18 cellular contexts compared by ENCODE assay signal in genomic region chr1:100722211-100722610, GRCh38. TPM values are rescaled to one million over a fixed set of nuclear protein-coding genes. Genes with fewer than 3 reads are reported as not detected.
DNase-seq lines count a peak whose midpoint lies in the region; ATAC-seq and TF ChIP-seq lines count a peak whose summit lies in the region.
"Had no signal": no experiment of that assay in that cellular context is flagged by ENCODE, and none has a peak within 500 bp of the region (broad histone marks: within the 10 kb centered on the region; RNA-seq: fewer than 3 reads in every experiment).

No MANE protein-coding gene starts in this region.

- no peaks in the 10 kb centered on the region for H3K4me1 Mint-ChIP-seq in CD8-positive, alpha-beta T cell (ENCODE audit: low read depth)
- peaks cover 9% of the 10 kb centered on the region for H3K4me1 Mint-ChIP-seq in activated naive CD8-positive, alpha-beta T cell treated with anti-CD3 and anti-CD28 coated beads, Interleukin-2, amount 50 U/mL, for 24 hours
- H3K4me1 Mint-ChIP-seq: immature natural killer cell had no signal

- H3K79me2 ChIP-seq in ACC112 (ENCODE audit: control insufficient read depth, insufficient read depth, low read length, unreplicated experiment) (no peaks in the 10 kb centered on the region), osteoblast (ENCODE audit: insufficient read depth, low read length) (peaks cover 53% of the 10 kb centered on the region)

- H3K36me3 Mint-ChIP-seq in CD8-positive, alpha-beta T cell = no peaks in the 10 kb centered on the region
- H3K36me3 Mint-ChIP-seq in activated naive CD8-positive, alpha-beta T cell treated with anti-CD3 and anti-CD28 coated beads, Interleukin-2, amount 50 U/mL, for 24 hours (ENCODE audit: low read depth) = no peaks in the 10 kb centered on the region

- ATAC-seq in CD8-positive, alpha-beta T cell = no peak
- ATAC-seq in HG03378 (IDR thresholded peaks at IDR 0.05; ENCODE audit: unreplicated experiment) = no peak
- no peak for ATAC-seq in activated naive CD8-positive, alpha-beta T cell treated with anti-CD3 and anti-CD28 coated beads, Interleukin-2, amount 50 U/mL, for 24 hours
- ATAC-seq: activated CD8-positive, alpha-beta T cell treated with anti-CD3 and anti-CD28 coated beads for 36 hours had no signal

- peaks cover 6% of the 10 kb centered on the region for H3K27me3 Mint-ChIP-seq in CD8-positive, alpha-beta T cell (ENCODE audit: low read depth)
- peaks cover 28% of the 10 kb centered on the region for H3K27me3 Mint-ChIP-seq in activated naive CD8-positive, alpha-beta T cell treated with anti-CD3 and anti-CD28 coated beads, Interleukin-2, amount 50 U/mL, for 24 hours
- H3K27me3 Mint-ChIP-seq: progenitor cell of endocrine pancreas had no signal

- no peaks in the 10 kb centered on the region for H3K9me3 ChIP-seq in osteoblast (ENCODE audit: low read depth, low read length)
- H3K9me3 ChIP-seq in CD8-positive, alpha-beta T cell (ENCODE audit: low read length) = no peaks in the 10 kb centered on the region
- H3K9me3 ChIP-seq: tibial artery had no signal

- H2AFZ ChIP-seq in ACC112 (ENCODE audit: low read length, unreplicated experiment) (peak overlapping the region; percentile 28), osteoblast (ENCODE audit: low read length) (no peak overlapping the region)

- no peak overlapping the region for H3K27ac Mint-ChIP-seq in CD8-positive, alpha-beta T cell
- no peak overlapping the region for H3K27ac Mint-ChIP-seq in activated naive CD8-positive, alpha-beta T cell treated with anti-CD3 and anti-CD28 coated beads, Interleukin-2, amount 50 U/mL, for 24 hours
- H3K27ac Mint-ChIP-seq: activated CD8-positive, alpha-beta T cell treated with anti-CD3 and anti-CD28 coated beads for 36 hours; activated T-helper 2 cell treated with anti-CD3 and anti-CD28 coated beads, Interferon-gamma antibody, Interleukin-2, Interleukin-4, amounts not matched to agents 10 μg/mL and 5 μg/mL and 100 μg/mL, durations not matched to agents 14 hours and 24 hours and 36 hours; immature natural killer cell; progenitor cell of endocrine pancreas had no signal

- intact Hi-C loops in CD8-positive, alpha-beta T cell (cut with DNase I, micrococcal nuclease) = no loop called here

- no peaks in the 10 kb centered on the region for H3K27me3 ChIP-seq in ACC112 (ENCODE audit: insufficient read depth, low read length)
- H3K27me3 ChIP-seq in osteoblast (ENCODE audit: insufficient read depth, low read length) = no peaks in the 10 kb centered on the region
- H3K27me3 ChIP-seq in CD8-positive, alpha-beta T cell (ENCODE audit: insufficient read depth, low read length) = no peaks in the 10 kb centered on the region
- H3K27me3 ChIP-seq: tibial artery had no signal

- POLR2A ChIA-PET in CD8-positive, alpha-beta T cell (lab: Charles Lee) = no interaction called here

- H3K4me1 ChIP-seq in ACC112 (ENCODE audit: control insufficient read depth, insufficient read depth, low read length, unreplicated experiment) (peaks cover 19% of the 10 kb centered on the region), osteoblast (ENCODE audit: insufficient read depth, low read length) (peaks cover 35% of the 10 kb centered on the region)
- no peaks in the 10 kb centered on the region for H3K4me1 ChIP-seq in CD8-positive, alpha-beta T cell (ENCODE audit: insufficient read depth, low read length)

- H3K36me3 ChIP-seq in ACC112 (ENCODE audit: insufficient read depth, low read length) (peaks cover 10% of the 10 kb centered on the region; the same call in 1 of the 2 replicates), osteoblast (ENCODE audit: insufficient read depth, low read length) (peaks cover 41% of the 10 kb centered on the region)
- H3K36me3 ChIP-seq in CD8-positive, alpha-beta T cell (ENCODE audit: insufficient read depth, low read length) = no peaks in the 10 kb centered on the region
- H3K36me3 ChIP-seq: tibial artery had no signal

- peak overlapping the region; percentile 90 for H3K4me2 ChIP-seq in osteoblast (ENCODE audit: insufficient read depth, low read length)

- H3K9me3 Mint-ChIP-seq in CD8-positive, alpha-beta T cell = no peaks in the 10 kb centered on the region
- H3K9me3 Mint-ChIP-seq in activated naive CD8-positive, alpha-beta T cell treated with anti-CD3 and anti-CD28 coated beads, Interleukin-2, amount 50 U/mL, for 24 hours = no peaks in the 10 kb centered on the region
- H3K9me3 Mint-ChIP-seq: activated CD8-positive, alpha-beta T cell treated with anti-CD3 and anti-CD28 coated beads for 36 hours; activated T-helper 2 cell treated with anti-CD3 and anti-CD28 coated beads, Interferon-gamma antibody, Interleukin-2, Interleukin-4, amounts not matched to agents 10 μg/mL and 5 μg/mL and 100 μg/mL, durations not matched to agents 14 hours and 24 hours and 36 hours; immature natural killer cell had no signal

- peak overlapping the region; percentile 71; the same call in 1 of the 2 replicates for H3K27ac ChIP-seq in ACC112 (ENCODE audit: low read depth, low read length)
- H3K27ac ChIP-seq in osteoblast (ENCODE audit: low read depth, low read length) = peak overlapping the region; percentile 78
- H3K27ac ChIP-seq in CD8-positive, alpha-beta T cell (ENCODE audit: low read depth, low read length) = no peak overlapping the region
- H3K27ac ChIP-seq: tibial artery had no signal

- peak; percentile 29 for DNase-seq in OCI-M1 (lab: John Stamatoyannopoulos, UW)
- no peak for DNase-seq in epithelial cell of proximal tubule (ENCODE audit: low read depth)
- DNase-seq in osteoblast (ENCODE audit: insufficient read length, low spot score, missing footprints) = no peak
- no peak for DNase-seq in CD8-positive, alpha-beta T cell
- no peak for DNase-seq in cerebellar cortex (ENCODE audit: low spot score)
- DNase-seq in activated naive CD8-positive, alpha-beta T cell treated with anti-CD3 and anti-CD28 coated beads, Interleukin-2, amount 50 U/mL, for 24 hours = no peak
- DNase-seq: activated CD8-positive, alpha-beta T cell treated with anti-CD3 and anti-CD28 coated beads for 36 hours; effector CD4-positive, alpha-beta T cell; immature natural killer cell; NCI-H1930; NCI-H524 treated with DMSO at 0.1 percent for 48 hours; stimulated activated CD4-positive, alpha-beta T cell treated with anti-CD3 and anti-CD28 coated beads, Interleukin-2, amount 100 ng/mL, for 24 hours; stimulated activated CD8-positive, alpha-beta memory T cell treated with anti-CD3 and anti-CD28 coated beads, Interleukin-4, amount 100 ng/mL, for 48 hours had no signal

- CTCF ChIA-PET in CD8-positive, alpha-beta T cell (lab: Charles Lee) = no interaction called here

- no peak for TF ChIP-seq CTCF in epithelial cell of proximal tubule (conservative IDR thresholded peaks at IDR 0.05; ENCODE audit: low read depth, low read length)
- TF ChIP-seq CTCF in osteoblast (IDR thresholded peaks at IDR 0.05; ENCODE audit: extremely low read depth, low read depth, low read length) = no peak
- TF ChIP-seq CTCF in CD8-positive, alpha-beta T cell (IDR thresholded peaks at IDR 0.05) = no peak

- no peaks in the 10 kb centered on the region for H4K20me1 ChIP-seq in osteoblast (ENCODE audit: insufficient read depth, low read length)

- H3K4me3 ChIP-seq in ACC112 (ENCODE audit: low read depth, low read length) (peak overlapping the region; percentile 73), epithelial cell of proximal tubule (ENCODE audit: low read depth, low read length) (peak overlapping the region; percentile 74), osteoblast (ENCODE audit: insufficient read depth, low read length) (peak overlapping the region; percentile 78)
- no peak overlapping the region for H3K4me3 ChIP-seq in CD8-positive, alpha-beta T cell (ENCODE audit: low read depth, low read length)

- no peak overlapping the region for H3K4me3 Mint-ChIP-seq in CD8-positive, alpha-beta T cell
- H3K4me3 Mint-ChIP-seq in activated naive CD8-positive, alpha-beta T cell treated with anti-CD3 and anti-CD28 coated beads, Interleukin-2, amount 50 U/mL, for 24 hours = no peak overlapping the region
- H3K4me3 Mint-ChIP-seq: activated CD8-positive, alpha-beta T cell treated with anti-CD3 and anti-CD28 coated beads for 36 hours had no signal

RNA-seq across cellular contexts. Expression of gene VCAM1, which starts 2.7 kb away (rescaled TPM):
- total RNA-seq in epithelial cell of proximal tubule (14.0 and 49.2 TPM in 2 replicates), osteoblast (382 and 511 TPM in 2 replicates)
- 1 to 10 TPM; 1.2 to 1.3 TPM for total RNA-seq in CD8-positive, alpha-beta T cell
- total RNA-seq: activated T-helper 2 cell treated with anti-CD3 and anti-CD28 coated beads, Interferon-gamma antibody, Interleukin-2, Interleukin-4, amounts not matched to agents 10 μg/mL and 5 μg/mL and 100 μg/mL, durations not matched to agents 14 hours and 24 hours and 36 hours; progenitor cell of endocrine pancreas had no signal
